In the genomic region with DNA sequence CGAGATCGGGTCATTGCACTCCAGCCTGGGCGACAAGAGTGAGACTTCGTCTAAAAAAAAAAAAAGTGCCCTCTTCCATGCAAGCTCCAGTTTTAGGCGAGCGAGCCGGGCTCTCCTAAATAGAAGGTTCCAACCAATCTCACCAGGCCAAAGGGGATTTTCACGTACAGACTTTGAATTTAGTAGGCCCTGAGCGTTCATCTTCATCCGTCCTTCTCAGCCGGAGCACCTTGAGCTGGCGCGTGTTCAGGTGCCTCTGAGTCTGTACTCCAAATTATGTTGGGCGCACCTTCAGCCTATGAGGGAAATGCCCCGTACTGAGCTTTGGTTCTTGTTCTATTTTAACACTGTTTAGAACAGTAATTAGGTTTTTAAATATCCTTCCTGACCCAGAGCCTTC, we compare ENCODE assay signal across 11 cellular contexts. TPM values are rescaled to one million over a fixed set of nuclear protein-coding genes. Genes with fewer than 3 reads are reported as not detected.
DNase-seq lines count a peak whose midpoint lies in the region; ATAC-seq and TF ChIP-seq lines count a peak whose summit lies in the region.
"Had no signal": no experiment of that assay in that cellular context is flagged by ENCODE, and none has a peak within 500 bp of the region (broad histone marks: within the 10 kb centered on the region; RNA-seq: fewer than 3 reads in every experiment).

No MANE protein-coding gene starts in this region.

- TF ChIP-seq CTCF in esophagus squamous epithelium (IDR thresholded peaks at IDR 0.05) (no peak), stomach (IDR thresholded peaks at IDR 0.05) (no peak)

- in situ Hi-C loops in ACHN (cut with HindIII; ENCODE audit: low pct_ligation_motif_present, low pct_unique_long_range_greater_than_20kb, low sequenced_read_pairs): no loop called here

- H3K9me3 Mint-ChIP-seq in T-helper 2 cell treated with Interferon-gamma antibody and Interleukin-4, amounts not matched to agents 5 μg/mL and 100 μg/mL, for 36 hours: no peaks in the 10 kb centered on the region

- peak overlapping the region; percentile 98 for H3K27ac Mint-ChIP-seq in T-helper 2 cell treated with Interferon-gamma antibody and Interleukin-4, amounts not matched to agents 5 μg/mL and 100 μg/mL, for 36 hours
- H3K27ac Mint-ChIP-seq in T-helper 17 cell: peak overlapping the region; percentile 100

- H3K36me3 ChIP-seq in esophagus squamous epithelium (peaks cover 0 to 47% (median 10%) of the 10 kb centered on the region in 3 donors), stomach (peaks cover 6 to 50% (median 39%) of the 10 kb centered on the region in 4 donors)

- intact Hi-C loops in esophagus squamous epithelium (cut with DNase I) (no loop called here), stomach (cut with DNase I; ENCODE audit: low total_unique reads) (no loop called here)

- no peaks in the 10 kb centered on the region for H3K27me3 Mint-ChIP-seq in T-helper 2 cell treated with Interferon-gamma antibody and Interleukin-4, amounts not matched to agents 5 μg/mL and 100 μg/mL, for 36 hours (ENCODE audit: low read depth)
- H3K27me3 Mint-ChIP-seq in T-helper 17 cell: no peaks in the 10 kb centered on the region

- H3K9me3 ChIP-seq in T-helper 17 cell (ENCODE audit: control insufficient read depth, low read length, poor library complexity, severe bottlenecking): no peaks in the 10 kb centered on the region
- no peaks in the 10 kb centered on the region for H3K9me3 ChIP-seq in esophagus squamous epithelium
- H3K9me3 ChIP-seq in stomach: no peaks in the 10 kb centered on the region
- H3K9me3 ChIP-seq: A549, suprapubic skin had no signal

- H3K27ac ChIP-seq in esophagus squamous epithelium (peak overlapping the region; percentile 93 to 98 (median 97)), stomach (peak overlapping the region in 4 of 5 donors; percentile 89 to 98 (median 97))

- peaks cover 65% of the 10 kb centered on the region for H3K4me1 Mint-ChIP-seq in T-helper 2 cell treated with Interferon-gamma antibody and Interleukin-4, amounts not matched to agents 5 μg/mL and 100 μg/mL, for 36 hours (ENCODE audit: low read depth)
- peaks cover 60% of the 10 kb centered on the region for H3K4me1 Mint-ChIP-seq in T-helper 17 cell

- TF ChIP-seq POLR2A in esophagus squamous epithelium (IDR thresholded peaks at IDR 0.05) (no peak), stomach (IDR thresholded peaks at IDR 0.05) (no peak)

- no peak for TF ChIP-seq EP300 in stomach (IDR thresholded peaks at IDR 0.05)

- ATAC-seq in T-helper 17 cell (no peak), HG03565 (IDR thresholded peaks at IDR 0.05; ENCODE audit: unreplicated experiment) (no peak)
- ATAC-seq in activated CD4-positive, CD25-positive, alpha-beta regulatory T cell treated with anti-CD3 and anti-CD28 coated beads, Interleukin-2, amount 50 U/mL, for 24 hours: no peak

- peak overlapping the region; percentile 81 for H3K4me3 Mint-ChIP-seq in T-helper 2 cell treated with Interferon-gamma antibody and Interleukin-4, amounts not matched to agents 5 μg/mL and 100 μg/mL, for 36 hours
- no peak overlapping the region for H3K4me3 Mint-ChIP-seq in T-helper 17 cell

- H3K4me1 ChIP-seq in esophagus squamous epithelium: peaks cover 9 to 52% (median 35%) of the 10 kb centered on the region in 3 donors
- H3K4me1 ChIP-seq in stomach: peaks cover 21 to 48% (median 34%) of the 10 kb centered on the region in 4 donors

- H3K27me3 ChIP-seq in esophagus squamous epithelium (no peaks in the 10 kb centered on the region), stomach (no peaks in the 10 kb centered on the region)
- H3K27me3 ChIP-seq: suprapubic skin had no signal

- no peak for DNase-seq in T-helper 2 cell treated with Interferon-gamma antibody and Interleukin-4, amounts not matched to agents 5 μg/mL and 100 μg/mL, for 36 hours (ENCODE audit: low spot score)
- DNase-seq in T-helper 2 cell: no peak
- DNase-seq in T-helper 17 cell: no peak
- no peak for DNase-seq in esophagus squamous epithelium (lab: John Stamatoyannopoulos, UW)
- no peak for DNase-seq in stomach
- DNase-seq in ACHN: no peak

- H3K4me3 ChIP-seq in esophagus squamous epithelium (no peak overlapping the region), stomach (no peak overlapping the region)

- peaks cover 79% of the 10 kb centered on the region for H3K36me3 Mint-ChIP-seq in T-helper 2 cell treated with Interferon-gamma antibody and Interleukin-4, amounts not matched to agents 5 μg/mL and 100 μg/mL, for 36 hours (ENCODE audit: low read depth)
- H3K36me3 Mint-ChIP-seq in T-helper 17 cell (ENCODE audit: low read depth): peaks cover 28% of the 10 kb centered on the region

- 84% methylated on average over 15 of the region's 15 CpGs for WGBS in esophagus squamous epithelium, 2 donors
- WGBS in stomach, 5 donors: 86 to 88% (median 87%) methylated on average over 15 of the region's 15 CpGs

RNA-seq across cellular contexts. Expression of a gene that starts 0.8 kb away (rescaled TPM):
- total RNA-seq in T-helper 17 cell (100 to 1,000 TPM in 1 of 2 donors, 10 to 100 TPM in 1; 92.6 to 103 TPM), esophagus squamous epithelium (10 to 100 TPM; 25.4 to 28.3 (median 26.7) TPM), stomach (100 to 1,000 TPM in 1 of 5 donors, 10 to 100 TPM in 3, 1 to 10 TPM in 1; 3.8 to 449 (median 12.2) TPM)
- polyA plus RNA-seq in stomach: 10 to 100 TPM in 1 of 3 donors, 1 to 10 TPM in 2; 1.2 to 24.6 (median 4.4) TPM

RNA-seq across cellular contexts. Expression of a gene that starts 4.5 kb away (rescaled TPM):
- 100 to 1,000 TPM; 131 to 139 TPM for total RNA-seq in T-helper 17 cell
- total RNA-seq in esophagus squamous epithelium: 100 to 1,000 TPM in 1 of 4 donors, 10 to 100 TPM in 3; 21.6 to 135 (median 42.2) TPM
- 10 to 100 TPM in 3 of 5 donors, 1 to 10 TPM in 2; 2.7 to 32.1 (median 16.7) TPM for total RNA-seq in stomach
- 100 to 1,000 TPM in 2 of 3 donors, 10 to 100 TPM in 1; 88.6 to 177 (median 124) TPM for polyA plus RNA-seq in stomach

RNA-seq across cellular contexts. Expression of a gene that starts 14.1 kb away (rescaled TPM):
- total RNA-seq in T-helper 17 cell (100 to 1,000 TPM; 119 to 125 TPM), esophagus squamous epithelium (10 to 100 TPM; 31.7 to 95.5 (median 40.3) TPM), stomach (10 to 100 TPM; 16.0 to 54.7 (median 29.6) TPM)
- 100 to 1,000 TPM in 1 of 3 donors, 10 to 100 TPM in 2; 10.8 to 117 (median 15.5) TPM for polyA plus RNA-seq in stomach

RNA-seq across cellular contexts. Expression of a gene that starts 14.6 kb away (rescaled TPM):
- total RNA-seq in T-helper 17 cell (100 to 1,000 TPM in 1 of 2 donors, 10 to 100 TPM in 1; 70.5 to 121 TPM), esophagus squamous epithelium (10 to 100 TPM in 2 of 4 donors, 1 to 10 TPM in 2; 5.2 to 93.7 (median 12.0) TPM), stomach (10 to 100 TPM in 1 of 5 donors, 1 to 10 TPM in 4; 5.4 to 18.7 (median 6.8) TPM)
- polyA plus RNA-seq in stomach: 100 to 1,000 TPM in 1 of 3 donors, 10 to 100 TPM in 2; 33.2 to 107 (median 91.6) TPM

RNA-seq across cellular contexts. Expression of a gene that starts 22.6 kb away (rescaled TPM):
- total RNA-seq in T-helper 17 cell (1 to 10 TPM; 2.3 to 6.6 TPM), esophagus squamous epithelium (1 to 10 TPM in 1 of 4 donors, under 1 TPM in 3; 0.34 to 3.6 (median 0.74) TPM), stomach (10 to 100 TPM in 1 of 5 donors, 1 to 10 TPM in 2, not detected in 2; 1.3 to 62.9 (median 2.9) TPM)
- polyA plus RNA-seq in stomach: 1 to 10 TPM in 2 of 3 donors, under 1 TPM in 1; 0.81 to 5.0 (median 1.2) TPM
- total RNA-seq: myocyte had no signal
